Comparison of ENCODE assay signal across 3 cellular contexts in the genomic region with DNA sequence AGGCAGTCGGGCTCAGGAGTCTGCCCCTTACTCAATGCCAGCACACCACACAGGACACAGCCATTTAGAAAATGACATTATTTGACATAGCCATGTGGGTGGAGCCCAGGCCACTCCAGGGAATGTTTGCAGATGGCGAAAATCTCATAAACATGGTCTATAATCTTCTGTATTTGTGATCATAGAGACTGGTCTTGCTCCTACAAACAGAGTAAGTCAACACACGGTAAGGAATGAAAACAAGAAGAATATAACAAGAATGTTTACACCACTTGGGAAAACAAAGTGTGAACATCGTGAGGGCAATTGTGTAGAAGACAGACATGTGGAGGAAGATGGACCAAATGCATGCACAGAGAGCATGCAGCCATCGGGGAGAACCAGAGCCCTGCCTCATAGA.
TF ChIP-seq lines count a peak whose summit lies in the region.

No MANE protein-coding gene starts in this region.

TF ChIP-seq in GM23338, 12 proteins besides CTCF, POLR2A, EP300 and RAD21 (continues in another document):
- TF ChIP-seq ZNF114 (CRISPR knock-in tag; IDR thresholded peaks at IDR 0.05) = no peak
- no peak for TF ChIP-seq CREB1 (CRISPR knock-in tag; IDR thresholded peaks at IDR 0.05; ENCODE audit: low read depth)
- TF ChIP-seq POLR2AphosphoS5 (IDR thresholded peaks at IDR 0.05; ENCODE audit: low read depth) = no peak
- TF ChIP-seq EZH2 (IDR thresholded peaks at IDR 0.05; ENCODE audit: low read depth, unreplicated experiment) = no peak
- no peak for TF ChIP-seq ZNF331 (CRISPR knock-in tag; IDR thresholded peaks at IDR 0.05; ENCODE audit: low read depth)
- no peak for TF ChIP-seq EZH2phosphoT487 (IDR thresholded peaks at IDR 0.05; ENCODE audit: unreplicated experiment)
- TF ChIP-seq, protein P1, sequence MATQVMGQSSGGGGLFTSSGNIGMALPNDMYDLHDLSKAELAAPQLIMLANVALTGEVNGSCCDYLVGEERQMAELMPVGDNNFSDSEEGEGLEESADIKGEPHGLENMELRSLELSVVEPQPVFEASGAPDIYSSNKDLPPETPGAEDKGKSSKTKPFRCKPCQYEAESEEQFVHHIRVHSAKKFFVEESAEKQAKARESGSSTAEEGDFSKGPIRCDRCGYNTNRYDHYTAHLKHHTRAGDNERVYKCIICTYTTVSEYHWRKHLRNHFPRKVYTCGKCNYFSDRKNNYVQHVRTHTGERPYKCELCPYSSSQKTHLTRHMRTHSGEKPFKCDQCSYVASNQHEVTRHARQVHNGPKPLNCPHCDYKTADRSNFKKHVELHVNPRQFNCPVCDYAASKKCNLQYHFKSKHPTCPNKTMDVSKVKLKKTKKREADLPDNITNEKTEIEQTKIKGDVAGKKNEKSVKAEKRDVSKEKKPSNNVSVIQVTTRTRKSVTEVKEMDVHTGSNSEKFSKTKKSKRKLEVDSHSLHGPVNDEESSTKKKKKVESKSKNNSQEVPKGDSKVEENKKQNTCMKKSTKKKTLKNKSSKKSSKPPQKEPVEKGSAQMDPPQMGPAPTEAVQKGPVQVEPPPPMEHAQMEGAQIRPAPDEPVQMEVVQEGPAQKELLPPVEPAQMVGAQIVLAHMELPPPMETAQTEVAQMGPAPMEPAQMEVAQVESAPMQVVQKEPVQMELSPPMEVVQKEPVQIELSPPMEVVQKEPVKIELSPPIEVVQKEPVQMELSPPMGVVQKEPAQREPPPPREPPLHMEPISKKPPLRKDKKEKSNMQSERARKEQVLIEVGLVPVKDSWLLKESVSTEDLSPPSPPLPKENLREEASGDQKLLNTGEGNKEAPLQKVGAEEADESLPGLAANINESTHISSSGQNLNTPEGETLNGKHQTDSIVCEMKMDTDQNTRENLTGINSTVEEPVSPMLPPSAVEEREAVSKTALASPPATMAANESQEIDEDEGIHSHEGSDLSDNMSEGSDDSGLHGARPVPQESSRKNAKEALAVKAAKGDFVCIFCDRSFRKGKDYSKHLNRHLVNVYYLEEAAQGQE (IDR thresholded peaks at IDR 0.05; ENCODE audit: unreplicated experiment) = no peak
- no peak for TF ChIP-seq STAT1 (IDR thresholded peaks at IDR 0.05; ENCODE audit: unreplicated experiment)
- TF ChIP-seq NANOG (IDR thresholded peaks at IDR 0.05; ENCODE audit: borderline replicate concordance) = no peak
- TF ChIP-seq JUNB (IDR thresholded peaks at IDR 0.05; ENCODE audit: unreplicated experiment) = no peak

TF ChIP-seq in H1, 55 proteins besides CTCF, POLR2A, EP300 and RAD21:
- TF ChIP-seq PHF8 (conservative IDR thresholded peaks at IDR 0.05; ENCODE audit: low read depth, low read length) = no peak
- no peak for TF ChIP-seq SIRT6 (IDR thresholded peaks at IDR 0.05; ENCODE audit: low read length)
- no peak for TF ChIP-seq CHD1 (IDR thresholded peaks at IDR 0.05; ENCODE audit: low read depth, low read length)

TF ChIP-seq in HepG2, 621 proteins besides CTCF, POLR2A, EP300 and RAD21:
- no peak for TF ChIP-seq ZNF160 (CRISPR knock-in tag; IDR thresholded peaks at IDR 0.05)
- TF ChIP-seq FOXK1 (CRISPR knock-in tag; IDR thresholded peaks at IDR 0.05; ENCODE audit: borderline replicate concordance, low read depth) = no peak
- no peak for TF ChIP-seq NCOR1 (IDR thresholded peaks at IDR 0.05; ENCODE audit: borderline replicate concordance, low read length)
- no peak for TF ChIP-seq SAFB2 (CRISPR knock-in tag; IDR thresholded peaks at IDR 0.05; ENCODE audit: borderline replicate concordance, low read depth)
- no peak for TF ChIP-seq ZNF780A (CRISPR knock-in tag; IDR thresholded peaks at IDR 0.05)
- TF ChIP-seq DMAP1 (CRISPR knock-in tag; IDR thresholded peaks at IDR 0.05) = no peak
- TF ChIP-seq IRF9 (CRISPR knock-in tag; IDR thresholded peaks at IDR 0.05; ENCODE audit: borderline replicate concordance) = no peak
- TF ChIP-seq MTF1 (CRISPR knock-in tag; IDR thresholded peaks at IDR 0.05) = no peak
- no peak for TF ChIP-seq ZNF260 (CRISPR knock-in tag; IDR thresholded peaks at IDR 0.05; ENCODE audit: borderline replicate concordance, low read depth)
- no peak for TF ChIP-seq HIVEP1 (CRISPR knock-in tag; IDR thresholded peaks at IDR 0.05)
- no peak for TF ChIP-seq TCF7L2 (IDR thresholded peaks at IDR 0.05; ENCODE audit: low read depth, low read length)
- TF ChIP-seq SPEN (CRISPR knock-in tag; IDR thresholded peaks at IDR 0.05; ENCODE audit: low read depth) = no peak
